Comparison of ENCODE assay signal across 18 cellular contexts in the genomic region with DNA sequence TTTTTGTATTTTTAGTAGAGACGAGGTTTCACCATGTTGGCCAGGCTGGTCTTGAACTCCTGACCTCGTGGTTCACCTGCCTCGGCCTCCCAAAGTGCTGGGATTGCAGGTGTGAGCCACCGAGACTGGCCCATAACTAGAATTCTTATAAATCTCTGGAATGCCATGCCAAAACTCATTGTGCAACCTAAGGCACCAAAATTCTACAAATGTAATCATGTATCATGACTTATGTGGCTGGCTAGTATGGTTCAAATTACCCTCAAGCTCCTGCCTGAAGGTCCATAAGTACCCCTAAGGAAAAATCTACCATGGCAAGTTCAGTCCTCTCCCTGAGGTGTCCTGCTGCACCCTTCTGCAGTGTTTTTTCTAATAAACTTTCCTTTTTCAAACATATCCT.
"Had no signal": no experiment of that assay in that cellular context is flagged by ENCODE, and none has a peak within 500 bp of the region (broad histone marks: within the 10 kb centered on the region; RNA-seq: fewer than 3 reads in every experiment).

No MANE protein-coding gene starts in this region.

- ATAC-seq: HepG2 had no signal

- DNase-seq: IMR-90, Kasumi-1, MG63, NCI-H1092, NCI-H1105 treated with DMSO at 0.1 percent for 48 hours, NCI-H1417 treated with DMSO at 0.1 percent for 48 hours, NCI-H1694 treated with DMSO at 0.1 percent for 48 hours, NCI-H1930, NCI-H2081, NCI-H2107, NCI-H2227 treated with DMSO at 0.1 percent for 48 hours, NCI-H524, NCI-H526 treated with DMSO at 0.1 percent for 48 hours, NCI-H748 treated with DMSO at 0.1 percent for 48 hours, Right ventricle myocardium superior, RPMI8226, SIG-M5 had no signal
